ENCODE assay signal across 2 cellular contexts in genomic region chr7:137825489-137825888, GRCh38.
TF ChIP-seq lines count a peak whose summit lies in the region.

No MANE protein-coding gene starts in this region.

TF ChIP-seq in IMR-90, 13 proteins besides CTCF, POLR2A, EP300 and RAD21:
- no peak for TF ChIP-seq BHLHE40 (IDR thresholded peaks at IDR 0.05; ENCODE audit: low read depth, low read length)
TF ChIP-seq in IMR-90: peak in this region for 0.

TF ChIP-seq in K562, 482 proteins besides CTCF, POLR2A, EP300 and RAD21:
- TF ChIP-seq FOXA1 (IDR thresholded peaks at IDR 0.05; ENCODE audit: borderline replicate concordance) (no peak), ZBTB49 (CRISPR knock-in tag; IDR thresholded peaks at IDR 0.05; ENCODE audit: borderline replicate concordance) (no peak), ZNF668 (CRISPR knock-in tag; IDR thresholded peaks at IDR 0.05) (no peak), HBP1 (CRISPR knock-in tag; IDR thresholded peaks at IDR 0.05) (peak; percentile 62; the same call in 1 of the 2 replicates), MCM3 (IDR thresholded peaks at IDR 0.05) (peak; percentile 82; the same call in 1 of the 2 replicates), PBX2 (CRISPR knock-in tag; IDR thresholded peaks at IDR 0.05; ENCODE audit: low read depth) (no peak), PBX2 (tag; conservative IDR thresholded peaks at IDR 0.05; ENCODE audit: low read depth) (no peak), HMBOX1 (IDR thresholded peaks at IDR 0.05) (no peak), THRB (CRISPR knock-in tag; conservative IDR thresholded peaks at IDR 0.05) (0 out of 2 replicates have a peak, but pooled peaks have one; percentile 61), KDM1A (IDR thresholded peaks at IDR 0.05) (no peak), OTX1 (CRISPR knock-in tag; IDR thresholded peaks at IDR 0.05) (peak; percentile 79; the same call in 1 of the 2 replicates), ZBTB26 (CRISPR knock-in tag; IDR thresholded peaks at IDR 0.05) (0 out of 2 replicates have a peak, but pooled peaks have one; percentile 54)
